8 cellular contexts compared by ENCODE assay signal in the genomic region with DNA sequence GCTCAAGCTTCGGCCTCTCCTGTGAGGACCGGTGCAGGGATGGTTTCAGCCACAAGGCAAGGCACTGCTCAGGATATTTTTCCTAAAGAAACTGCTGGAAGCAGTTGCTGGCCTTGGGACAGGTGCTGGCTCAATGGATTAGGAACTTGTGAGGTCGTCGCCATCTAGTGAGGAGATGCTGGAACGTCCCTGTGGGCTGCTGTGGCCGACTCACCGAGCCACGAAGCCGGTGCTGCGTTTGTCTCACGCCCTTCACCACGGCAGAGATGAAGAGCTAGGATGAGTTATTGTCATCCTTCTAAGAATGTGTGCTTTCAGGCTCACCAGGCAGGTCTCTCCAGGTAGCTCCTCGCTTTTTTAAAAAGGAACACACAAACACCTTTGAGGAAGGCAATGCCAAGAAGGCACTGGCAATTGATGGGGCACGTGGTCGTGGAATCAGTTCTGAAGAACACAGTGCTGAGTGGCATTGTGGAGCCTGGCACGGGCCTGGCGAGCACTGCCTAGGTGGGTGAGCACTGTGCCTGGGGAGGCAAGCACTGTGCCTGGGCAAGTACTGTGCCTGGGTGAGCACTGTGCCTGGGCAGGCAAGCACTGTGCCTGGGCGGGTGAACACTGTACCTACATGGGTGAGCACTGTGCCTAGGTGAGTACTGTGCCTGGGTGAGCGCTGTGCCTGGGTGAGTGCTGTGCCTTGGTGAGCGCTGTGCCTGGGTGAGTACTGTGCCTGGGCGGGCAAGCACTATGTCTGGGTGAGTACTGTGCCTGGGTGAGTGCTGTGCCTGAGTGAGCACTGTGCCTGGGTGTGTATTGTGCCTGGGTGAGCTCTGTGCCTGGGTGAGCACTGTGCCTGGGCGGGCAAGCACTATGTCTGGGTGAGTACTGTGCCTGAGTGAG.
DNase-seq lines count a peak whose midpoint lies in the region; ATAC-seq, FAIRE-seq and TF ChIP-seq lines count a peak whose summit lies in the region.

No MANE protein-coding gene starts in this region.

- H2AFZ ChIP-seq in HepG2 (ENCODE audit: low read length): no peak overlapping the region

- CTCF ChIA-PET in HepG2 (lab: Yijun Ruan, JAX; ENCODE audit: low intra/inter-chr PET ratio, low total read pairs): no interaction called here

- H3K4me3 ChIP-seq in HepG2 (replicated peaks in 1 of 3; ENCODE audit: insufficient read depth in 1 of 3, low read depth in 2 of 3, low read length in 3 of 3): no peak overlapping the region

- H4K20me1 ChIP-seq in HepG2 (ENCODE audit: insufficient read depth, low read length): no peaks in the 10 kb centered on the region

- no peaks in the 10 kb centered on the region for H3K79me2 ChIP-seq in HepG2 (ENCODE audit: insufficient read depth, low read length)

- intact Hi-C loops in HepG2 (cut with micrococcal nuclease; ENCODE audit: unreplicated experiment): no loop called here

- FAIRE-seq in HepG2 (lab: Jason Lieb, UNC): peak; percentile 37

- peak; percentile 19 for DNase-seq in stimulated activated CD4-positive, alpha-beta T cell treated with anti-CD3 and anti-CD28 coated beads, Interleukin-15, amount 100 ng/mL, for 24 hours
- DNase-seq in stimulated activated CD4-positive, alpha-beta T cell treated with anti-CD3 and anti-CD28 coated beads, Interleukin-2, amount 100 ng/mL, for 48 hours: no peak
- DNase-seq in NCI-H2196 (lab: John Stamatoyannopoulos, UW; ENCODE audit: unreplicated experiment): peak; percentile 49
- DNase-seq in T47D (ENCODE audit: low read depth in 1 of 2, low spot score in 1 of 2): peak; percentile 46 to 73
- DNase-seq in HepG2 (ENCODE audit: low spot score): peak; percentile 15
- DNase-seq in GOT3 (lab: John Stamatoyannopoulos, UW): no peak
- no peak for DNase-seq in stimulated activated CD4-positive, alpha-beta T cell treated with anti-CD3 and anti-CD28 coated beads, Interleukin-1b, Interleukin-23, amount 100 ng/mL, for 48 hours

- BruUV-seq in HepG2 (replicated peaks; lab: Mats Ljungman, UMichigan): no TSS peak

- peaks cover 13 to 75% of the 10 kb centered on the region in 2 experiments for H3K27me3 ChIP-seq in HepG2 (ENCODE audit: control insufficient read depth in 1 of 2, insufficient read depth in 2 of 2, low read length in 2 of 2)

- H3K4me2 ChIP-seq in HepG2 (ENCODE audit: low read depth, low read length): no peak overlapping the region

- no peaks in the 10 kb centered on the region for H3K4me1 ChIP-seq in HepG2 (ENCODE audit: insufficient read depth, low read length)

- H3K36me3 ChIP-seq in HepG2 (replicated peaks in 1 of 2; ENCODE audit: control insufficient read depth in 1 of 2, insufficient read depth in 2 of 2, low read length in 2 of 2): no peaks in the 10 kb centered on the region

- 0 out of 2 replicates have a peak, but pooled peaks have one; percentile 21 for TF ChIP-seq RAD21 in HepG2 (CRISPR knock-in tag; IDR thresholded peaks at IDR 0.05)

- no peak for TF ChIP-seq POLR2A in HepG2 (IDR thresholded peaks at IDR 0.05; ENCODE audit: insufficient read depth in 1 of 2, low read depth in 2 of 2, low read length in 2 of 2)

- TF ChIP-seq CTCF in HepG2 (CRISPR knock-in tag; IDR thresholded peaks at IDR 0.05): peak; percentile 66

- POLR2A ChIA-PET in HepG2 (lab: Yijun Ruan, JAX): no interaction called here

- WGBS in HepG2 (ENCODE audit: low lambda C conversion rate): 11% methylated on average over 5 of the region's 22 CpGs

- TF ChIP-seq EP300 in HepG2 (IDR thresholded peaks at IDR 0.05; ENCODE audit: low read depth in 2 of 2, low read length in 2 of 2): no peak
- TF ChIP-seq EP300 in HepG2 (CRISPR knock-in tag; IDR thresholded peaks at IDR 0.05; ENCODE audit: borderline replicate concordance): no peak

- H3K27ac ChIP-seq in HepG2 (ENCODE audit: extremely low read length, insufficient read depth, low read length): no peak overlapping the region

- in situ Hi-C loops in T47D (cut with HindIII; ENCODE audit: low pct_unique_long_range_greater_than_20kb, low sequenced_read_pairs) (no loop called here), HepG2 (cut with HindIII; ENCODE audit: extremely low pct_ligation_motif_present, low pct_unique_long_range_greater_than_20kb) (no loop called here)

- no peaks in the 10 kb centered on the region for H3K9me3 ChIP-seq in HepG2 (ENCODE audit: low read length)

- ATAC-seq in HepG2 (peak; percentile 88), GM19397 (IDR thresholded peaks at IDR 0.05; ENCODE audit: unreplicated experiment) (no peak)

- H3K9ac ChIP-seq in HepG2 (ENCODE audit: insufficient read depth, low read depth, low read length): no peak overlapping the region

TF ChIP-seq in HepG2, 621 proteins besides CTCF, POLR2A, EP300 and RAD21:
- no peak for TF ChIP-seq CREB1 (IDR thresholded peaks at IDR 0.05)
- no peak for TF ChIP-seq CREB1 (CRISPR knock-in tag; IDR thresholded peaks at IDR 0.05)
- TF ChIP-seq, protein P1, sequence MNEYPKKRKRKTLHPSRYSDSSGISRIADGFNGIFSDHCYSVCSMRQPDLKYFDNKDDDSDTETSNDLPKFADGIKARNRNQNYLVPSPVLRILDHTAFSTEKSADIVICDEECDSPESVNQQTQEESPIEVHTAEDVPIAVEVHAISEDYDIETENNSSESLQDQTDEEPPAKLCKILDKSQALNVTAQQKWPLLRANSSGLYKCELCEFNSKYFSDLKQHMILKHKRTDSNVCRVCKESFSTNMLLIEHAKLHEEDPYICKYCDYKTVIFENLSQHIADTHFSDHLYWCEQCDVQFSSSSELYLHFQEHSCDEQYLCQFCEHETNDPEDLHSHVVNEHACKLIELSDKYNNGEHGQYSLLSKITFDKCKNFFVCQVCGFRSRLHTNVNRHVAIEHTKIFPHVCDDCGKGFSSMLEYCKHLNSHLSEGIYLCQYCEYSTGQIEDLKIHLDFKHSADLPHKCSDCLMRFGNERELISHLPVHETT (CRISPR knock-in tag; conservative IDR thresholded peaks at IDR 0.05): no peak
- peak; percentile 62 for TF ChIP-seq STAG1 (CRISPR knock-in tag; IDR thresholded peaks at IDR 0.05)
- TF ChIP-seq ZNF556 (CRISPR knock-in tag; IDR thresholded peaks at IDR 0.05; ENCODE audit: borderline replicate concordance): no peak
- no peak for TF ChIP-seq TEAD3 (CRISPR knock-in tag; optimal IDR thresholded peaks at IDR 0.05; ENCODE audit: borderline replicate concordance)
- TF ChIP-seq TBX2 (CRISPR knock-in tag; IDR thresholded peaks at IDR 0.05; ENCODE audit: borderline replicate concordance): 0 out of 2 replicates have a peak, but pooled peaks have one; percentile 18
- TF ChIP-seq, protein P2, sequence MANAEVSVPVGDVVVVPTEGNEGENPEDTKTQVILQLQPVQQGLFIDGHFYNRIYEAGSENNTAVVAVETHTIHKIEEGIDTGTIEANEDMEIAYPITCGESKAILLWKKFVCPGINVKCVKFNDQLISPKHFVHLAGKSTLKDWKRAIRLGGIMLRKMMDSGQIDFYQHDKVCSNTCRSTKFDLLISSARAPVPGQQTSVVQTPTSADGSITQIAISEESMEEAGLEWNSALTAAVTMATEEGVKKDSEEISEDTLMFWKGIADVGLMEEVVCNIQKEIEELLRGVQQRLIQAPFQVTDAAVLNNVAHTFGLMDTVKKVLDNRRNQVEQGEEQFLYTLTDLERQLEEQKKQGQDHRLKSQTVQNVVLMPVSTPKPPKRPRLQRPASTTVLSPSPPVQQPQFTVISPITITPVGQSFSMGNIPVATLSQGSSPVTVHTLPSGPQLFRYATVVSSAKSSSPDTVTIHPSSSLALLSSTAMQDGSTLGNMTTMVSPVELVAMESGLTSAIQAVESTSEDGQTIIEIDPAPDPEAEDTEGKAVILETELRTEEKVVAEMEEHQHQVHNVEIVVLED (CRISPR knock-in tag; IDR thresholded peaks at IDR 0.05; ENCODE audit: borderline replicate concordance): no peak
- TF ChIP-seq ZSCAN21 (CRISPR knock-in tag; IDR thresholded peaks at IDR 0.05; ENCODE audit: borderline replicate concordance): 0 out of 2 replicates have a peak, but pooled peaks have one; percentile 26
TF ChIP-seq in HepG2: peak in this region for 3.

Comparison
In these comparisons a context has a peak if more than half of its experiments do, and no peak if none do; other contexts are left out.
1. DNase-seq: peak in stimulated activated CD4-positive, alpha-beta T cell treated with anti-CD3 and anti-CD28 coated beads, Interleukin-15, amount 100 ng/mL, for 24 hours (single experiment), NCI-H2196 (single experiment), T47D (2 of 2) and HepG2 (single experiment); none in stimulated activated CD4-positive, alpha-beta T cell treated with anti-CD3 and anti-CD28 coated beads, Interleukin-2, amount 100 ng/mL, for 48 hours (0 of 2), GOT3 (single experiment) and stimulated activated CD4-positive, alpha-beta T cell treated with anti-CD3 and anti-CD28 coated beads, Interleukin-1b, Interleukin-23, amount 100 ng/mL, for 48 hours (single experiment).